1 cellular context compared by ENCODE assay signal in the genomic region with DNA sequence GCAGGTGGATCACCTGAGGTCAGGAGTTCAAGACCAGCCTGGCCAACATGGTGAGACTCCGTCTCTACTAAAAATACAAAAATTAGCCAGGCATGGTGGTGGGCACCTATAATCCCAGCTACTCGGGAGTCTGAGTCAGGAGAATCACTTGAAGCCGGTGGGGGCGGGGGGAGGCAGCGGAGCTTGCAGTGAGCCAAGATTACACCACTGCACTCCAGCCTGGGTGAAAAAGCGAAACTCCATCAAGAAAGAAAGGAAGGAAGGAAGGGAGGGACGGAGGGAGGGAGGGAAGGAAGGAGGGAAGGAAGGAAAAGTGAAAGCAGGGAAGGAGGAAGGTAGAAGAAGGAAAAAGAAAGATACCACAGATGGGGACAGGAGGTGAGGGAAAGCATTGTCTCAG. TPM values are rescaled to one million over a fixed set of nuclear protein-coding genes. Genes with fewer than 3 reads are reported as not detected.
"Had no signal": no experiment of that assay in that cellular context is flagged by ENCODE, and none has a peak within 500 bp of the region (broad histone marks: within the 10 kb centered on the region; RNA-seq: fewer than 3 reads in every experiment).

No MANE protein-coding gene starts in this region.

RNA-seq across cellular contexts. Expression of a gene that starts 40.1 kb away (rescaled TPM):
- polyA plus RNA-seq: smooth muscle cell had no signal
